ENCODE assay signal across 20 cellular contexts in genomic region chr6:127422791-127423190, GRCh38. TPM values are rescaled to one million over a fixed set of nuclear protein-coding genes. Genes with fewer than 3 reads are reported as not detected.
"Had no signal": no experiment of that assay in that cellular context is flagged by ENCODE, and none has a peak within 500 bp of the region (broad histone marks: within the 10 kb centered on the region; RNA-seq: fewer than 3 reads in every experiment).

No MANE protein-coding gene starts in this region.

- H3K4me1 ChIP-seq: colonic mucosa, neural progenitor cell had no signal

- H3K36me3 Mint-ChIP-seq: natural killer cell treated with Interleukin-12 subunit alpha and Interleukin-12 subunit beta and Interleukin-15 and Interleukin-18, amount 100 ng/mL, for 72 hours; neural progenitor cell had no signal

- H3K27ac ChIP-seq: colonic mucosa, neural progenitor cell, ovary, tibial artery had no signal

- H3K36me3 ChIP-seq: colonic mucosa, neural progenitor cell, ovary, tibial artery had no signal

- H3K4me2 ChIP-seq: neural progenitor cell, smooth muscle cell had no signal

- DNase-seq: colonic mucosa; dermis blood vessel endothelial cell; effector CD4-positive, alpha-beta T cell; endodermal cell; erythroblast; glutamatergic neuron; islet precursor cell; mammary epithelial cell; nucleus accumbens; ovary; right cardiac atrium; stimulated activated CD4-positive, alpha-beta T cell treated with anti-CD3 and anti-CD28 coated beads, Interleukin-2, amount 100 ng/mL, for 48 hours; stimulated activated naive CD8-positive, alpha-beta T cell treated with anti-CD3 and anti-CD28 coated beads, Interleukin-15, Interleukin-2, amounts not matched to agents 100 U/mL and 50 U/mL, for 24 hours; tibial artery had no signal

- H3K4me3 Mint-ChIP-seq: endodermal cell; natural killer cell treated with Interleukin-12 subunit alpha and Interleukin-12 subunit beta and Interleukin-15 and Interleukin-18, amount 100 ng/mL, for 72 hours; neural progenitor cell had no signal

- H3K27ac Mint-ChIP-seq: endodermal cell; natural killer cell treated with Interleukin-12 subunit alpha and Interleukin-12 subunit beta and Interleukin-15 and Interleukin-18, amount 100 ng/mL, for 72 hours; neural progenitor cell had no signal

- H3K27me3 Mint-ChIP-seq: natural killer cell treated with Interleukin-12 subunit alpha and Interleukin-12 subunit beta and Interleukin-15 and Interleukin-18, amount 100 ng/mL, for 72 hours had no signal

- H3K9ac ChIP-seq: neural progenitor cell had no signal

- H2AFZ ChIP-seq: neural progenitor cell had no signal

- H3K4me3 ChIP-seq: colonic mucosa, neural progenitor cell, ovary, smooth muscle cell, tibial artery had no signal

- H3K27me3 ChIP-seq: colonic mucosa, neural progenitor cell, ovary, tibial artery had no signal

- H3K9me3 ChIP-seq: colonic mucosa, ovary, tibial artery had no signal

- ATAC-seq: left lobe of liver; natural killer cell treated with Interleukin-12 subunit alpha and Interleukin-12 subunit beta and Interleukin-15 and Interleukin-18, amount 100 ng/mL, for 72 hours; right cardiac atrium; stimulated activated naive CD8-positive, alpha-beta T cell treated with anti-CD3 and anti-CD28 coated beads, Interleukin-15, Interleukin-2, amounts not matched to agents 100 U/mL and 50 U/mL, for 24 hours had no signal

- FAIRE-seq: endothelial cell of umbilical vein, frontal cortex had no signal

- H3K9me3 Mint-ChIP-seq: endodermal cell; natural killer cell treated with Interleukin-12 subunit alpha and Interleukin-12 subunit beta and Interleukin-15 and Interleukin-18, amount 100 ng/mL, for 72 hours had no signal

RNA-seq across cellular contexts. Expression of gene KIAA0408, which starts 36.4 kb away (rescaled TPM):
- total RNA-seq: endothelial cell of umbilical vein, mammary epithelial cell had no signal
- polyA plus RNA-seq: endothelial cell of umbilical vein, mammary epithelial cell had no signal
